In the genomic region with DNA sequence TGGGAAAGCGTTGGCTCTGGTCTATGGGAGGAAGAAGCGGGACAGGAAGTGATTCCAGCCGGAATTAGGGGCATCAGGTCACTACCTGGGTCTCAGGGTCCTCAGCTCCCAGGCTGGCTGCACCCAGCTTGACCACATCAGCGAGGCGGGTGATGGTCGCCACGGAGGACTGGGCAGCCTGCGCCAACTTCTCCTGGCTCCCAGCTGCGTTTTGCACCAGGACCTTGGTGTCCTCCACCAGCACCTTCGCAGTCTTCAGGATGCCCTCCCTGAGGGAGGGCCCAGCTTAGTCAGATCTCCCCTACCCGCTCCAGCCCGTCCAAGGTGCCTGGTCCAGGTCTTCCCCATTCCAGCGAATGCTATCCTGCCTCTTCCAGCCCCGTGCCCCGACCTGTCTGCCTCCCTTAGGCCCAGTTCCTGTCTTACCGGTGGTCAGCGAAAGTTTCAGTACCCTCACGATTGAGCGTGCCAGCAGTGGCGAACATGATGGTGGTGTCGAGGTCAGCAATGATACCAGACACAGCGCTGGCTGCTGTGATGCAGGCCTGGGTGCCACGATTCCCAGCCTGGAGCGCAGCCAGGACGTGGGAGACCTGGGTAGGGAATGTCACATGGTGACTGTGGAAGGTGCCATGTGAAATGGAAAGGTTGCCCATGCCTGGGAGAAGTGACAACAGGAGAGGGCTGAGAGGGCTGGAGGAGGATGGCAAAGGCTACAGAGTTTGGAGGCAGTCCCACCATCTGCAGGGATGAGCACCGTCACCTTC, we compare ENCODE assay signal across 22 cellular contexts. TPM values are rescaled to one million over a fixed set of nuclear protein-coding genes. Genes with fewer than 3 reads are reported as not detected.
DNase-seq lines count a peak whose midpoint lies in the region; ATAC-seq, FAIRE-seq and TF ChIP-seq lines count a peak whose summit lies in the region.
"Had no signal": no experiment of that assay in that cellular context is flagged by ENCODE, and none has a peak within 500 bp of the region (broad histone marks: within the 10 kb centered on the region; RNA-seq: fewer than 3 reads in every experiment).

No MANE protein-coding gene starts in this region.

- H3K9me3 Mint-ChIP-seq in stimulated activated memory B cell treated with anti-CD40 and anti-IgM and Interleukin-4, amounts not matched to agents 10 μg/mL and 1 μg/mL and 100 μg/mL, for 72 hours = no peaks in the 10 kb centered on the region
- H3K9me3 Mint-ChIP-seq: activated naive CD8-positive, alpha-beta T cell treated with anti-CD3 and anti-CD28 coated beads for 36 hours; activated T-helper 17 cell treated with anti-CD3 and anti-CD28 coated beads, Interleukin-2, amount 50 U/mL, for 72 hours; CD4-positive, alpha-beta T cell; stimulated activated naive CD8-positive, alpha-beta T cell treated with anti-CD3 and anti-CD28 coated beads, Interleukin-15, Interleukin-2, amounts not matched to agents 100 ng/mL and 50 ng/mL, for 24 hours had no signal

- no peak overlapping the region; a peak in 1 of 4 replicates for H3K9ac ChIP-seq in K562 (ENCODE audit: insufficient read depth in 1 of 2, low read depth in 2 of 2, low read length in 2 of 2)

- H3K4me1 ChIP-seq in K562 (replicated peaks in 1 of 2; ENCODE audit: control insufficient read depth in 2 of 2, insufficient read depth in 2 of 2, low read length in 2 of 2) = no peaks in the 10 kb centered on the region
- peaks cover 0 to 21% (median 4%) of the 10 kb centered on the region in 12 donors for H3K4me1 ChIP-seq in heart left ventricle
- H3K4me1 ChIP-seq: esophagus squamous epithelium, tibial nerve had no signal

- H3K4me3 ChIP-seq in K562 (no peak overlapping the region), heart left ventricle (no peak overlapping the region)
- H3K4me3 ChIP-seq: esophagus squamous epithelium, tibial nerve had no signal

- CTCF ChIA-PET in K562 (lab: Yijun Ruan, JAX; ENCODE audit: low intra/inter-chr PET ratio) = no interaction called here

- H4K20me1 ChIP-seq in K562 (replicated peaks; ENCODE audit: control insufficient read depth, insufficient read depth, low read length) = no peaks in the 10 kb centered on the region

- peak overlapping the region; percentile 18 for H3K27ac Mint-ChIP-seq in stimulated activated memory B cell treated with anti-CD40 and anti-IgM and Interleukin-4, amounts not matched to agents 10 μg/mL and 1 μg/mL and 100 μg/mL, for 72 hours
- H3K27ac Mint-ChIP-seq: activated naive CD8-positive, alpha-beta T cell treated with anti-CD3 and anti-CD28 coated beads for 36 hours; CD4-positive, alpha-beta T cell; stimulated activated naive CD8-positive, alpha-beta T cell treated with anti-CD3 and anti-CD28 coated beads, Interleukin-15, Interleukin-2, amounts not matched to agents 100 ng/mL and 50 ng/mL, for 24 hours; T-helper 17 cell had no signal

- intact Hi-C loops in K562 (cut with micrococcal nuclease) = no loop called here
- intact Hi-C loops in heart left ventricle (cut with DNase I) = no loop called here

- H2AFZ ChIP-seq in K562 (ENCODE audit: low read depth, low read length) = no peak overlapping the region

- peaks cover 3% of the 10 kb centered on the region for H3K9me1 ChIP-seq in K562 (ENCODE audit: control insufficient read depth, insufficient read depth, low read length)

- no peak overlapping the region for H3K4me3 Mint-ChIP-seq in stimulated activated memory B cell treated with anti-CD40 and anti-IgM and Interleukin-4, amounts not matched to agents 10 μg/mL and 1 μg/mL and 100 μg/mL, for 72 hours
- H3K4me3 Mint-ChIP-seq: activated naive CD8-positive, alpha-beta T cell treated with anti-CD3 and anti-CD28 coated beads for 36 hours; activated T-helper 17 cell treated with anti-CD3 and anti-CD28 coated beads, Interleukin-2, amount 50 U/mL, for 72 hours; CD4-positive, alpha-beta T cell; stimulated activated naive CD8-positive, alpha-beta T cell treated with anti-CD3 and anti-CD28 coated beads, Interleukin-15, Interleukin-2, amounts not matched to agents 100 ng/mL and 50 ng/mL, for 24 hours; T-helper 17 cell had no signal

- no peak for FAIRE-seq in K562 (lab: Jason Lieb, UNC)
- FAIRE-seq: colon, H54, kidney had no signal

- no peaks in the 10 kb centered on the region for H3K4me1 Mint-ChIP-seq in stimulated activated memory B cell treated with anti-CD40 and anti-IgM and Interleukin-4, amounts not matched to agents 10 μg/mL and 1 μg/mL and 100 μg/mL, for 72 hours
- H3K4me1 Mint-ChIP-seq: activated naive CD8-positive, alpha-beta T cell treated with anti-CD3 and anti-CD28 coated beads for 36 hours had no signal

- H3K4me2 ChIP-seq in K562 (ENCODE audit: insufficient read depth, low read length) = no peak overlapping the region

- BruUV-seq in K562 (replicated peaks; lab: Mats Ljungman, UMichigan) = TSS peak; percentile 31

- H3K27me3 Mint-ChIP-seq in stimulated activated memory B cell treated with anti-CD40 and anti-IgM and Interleukin-4, amounts not matched to agents 10 μg/mL and 1 μg/mL and 100 μg/mL, for 72 hours = no peaks in the 10 kb centered on the region
- H3K27me3 Mint-ChIP-seq: activated naive CD8-positive, alpha-beta T cell treated with anti-CD3 and anti-CD28 coated beads for 36 hours; activated T-helper 17 cell treated with anti-CD3 and anti-CD28 coated beads, Interleukin-2, amount 50 U/mL, for 72 hours; CD4-positive, alpha-beta T cell; stimulated activated naive CD8-positive, alpha-beta T cell treated with anti-CD3 and anti-CD28 coated beads, Interleukin-15, Interleukin-2, amounts not matched to agents 100 ng/mL and 50 ng/mL, for 24 hours; T-helper 17 cell had no signal

- H3K79me2 ChIP-seq in K562 (ENCODE audit: control insufficient read depth, insufficient read depth, low read length) = no peaks in the 10 kb centered on the region

- TF ChIP-seq EP300 in K562 (IDR thresholded peaks at IDR 0.05; ENCODE audit: low read length) = no peak

- in situ Hi-C loops in K562 (cut with MboI) = no loop called here

- peaks cover 40% of the 10 kb centered on the region for H3K36me3 Mint-ChIP-seq in stimulated activated memory B cell treated with anti-CD40 and anti-IgM and Interleukin-4, amounts not matched to agents 10 μg/mL and 1 μg/mL and 100 μg/mL, for 72 hours

- peaks cover 98% of the 10 kb centered on the region for H3K36me3 ChIP-seq in K562 (ENCODE audit: control insufficient read depth, insufficient read depth, low read length)
- H3K36me3 ChIP-seq in heart left ventricle = peaks cover 13 to 100% (median 100%) of the 10 kb centered on the region in 9 donors

- TF ChIP-seq POLR2A in K562 (conservative IDR thresholded peaks at IDR 0.05) = no peak
- no peak for TF ChIP-seq POLR2A in heart left ventricle (IDR thresholded peaks at IDR 0.05)

- no peak for TF ChIP-seq CTCF in K562 (IDR thresholded peaks at IDR 0.05 in 2 of 3, conservative IDR thresholded peaks at IDR 0.05 in 1 of 3; ENCODE audit: insufficient read depth in 2 of 3, low read depth in 1 of 3, low read length in 3 of 3)
- TF ChIP-seq CTCF in heart left ventricle (IDR thresholded peaks at IDR 0.05) = no peak

- no peak for TF ChIP-seq RAD21 in K562 (CRISPR knock-in tag; conservative IDR thresholded peaks at IDR 0.05 in 1 of 2, IDR thresholded peaks at IDR 0.05 in 1 of 2)

- no peaks in the 10 kb centered on the region for H3K9me3 ChIP-seq in K562 (replicated peaks; ENCODE audit: control insufficient read depth, insufficient read depth, low read depth, low read length)
- H3K9me3 ChIP-seq in heart left ventricle = no peaks in the 10 kb centered on the region
- H3K9me3 ChIP-seq: esophagus squamous epithelium, tibial nerve had no signal

- H3K27ac ChIP-seq in K562 (ENCODE audit: extremely low read depth, low read depth, low read length) (no peak overlapping the region), heart left ventricle (peak overlapping the region in 2 of 12 donors; percentile 27 to 59)
- H3K27ac ChIP-seq: esophagus squamous epithelium, neutrophil, tibial nerve had no signal

- WGBS in K562 (ENCODE audit: insufficient coverage, low coverage, missing lambda C conversion rate) = 98% methylated on average over 21 of the region's 26 CpGs
- 86 to 89% (median 86%) methylated on average over 26 of the region's 26 CpGs for WGBS in heart left ventricle, 4 donors

- DNase-seq in K562 (ENCODE audit: extremely low read depth in 1 of 4, low spot score in 3 of 4) (no peak), heart left ventricle (peak in 3 of 5 donors; percentile 53 to 69 (median 58)), NCI-H146 (lab: John Stamatoyannopoulos, UW) (no peak)
- DNase-seq: activated CD4-positive, alpha-beta T cell treated with anti-CD3 and anti-CD28 coated beads for 48 hours; activated naive CD8-positive, alpha-beta T cell treated with anti-CD3 and anti-CD28 coated beads for 36 hours; CD4-positive, alpha-beta T cell; effector memory CD4-positive, alpha-beta T cell; esophagus squamous epithelium; kidney; NCI-H524 treated with DMSO at 0.1 percent for 48 hours; stimulated activated CD4-positive, alpha-beta T cell treated with anti-CD3 and anti-CD28 coated beads, Interleukin-4, amount 100 ng/mL, for 24 hours; T-helper 17 cell had no signal

- POLR2A ChIA-PET in K562 (lab: Yijun Ruan, JAX) = interaction anchor here (0.9 to 1.0 kb wide), 2 partner anchors 11 to 12 kb away, joined by 4 read pairs; no protein-coding TSS in a partner anchor

- no peaks in the 10 kb centered on the region for H3K27me3 ChIP-seq in K562 (ENCODE audit: control insufficient read depth in 2 of 2, insufficient read depth in 2 of 2, low read length in 2 of 2)
- no peaks in the 10 kb centered on the region for H3K27me3 ChIP-seq in heart left ventricle
- H3K27me3 ChIP-seq: esophagus squamous epithelium, neutrophil, tibial nerve had no signal

- ATAC-seq in K562 (no peak), heart left ventricle (peak; percentile 51 to 73 (median 55)), GM19328 (IDR thresholded peaks at IDR 0.05; ENCODE audit: unreplicated experiment) (no peak)
- no peak for ATAC-seq in stimulated activated memory B cell treated with anti-CD40 and anti-IgM and Interleukin-4, amounts not matched to agents 10 μg/mL and 1 μg/mL and 100 μg/mL, for 72 hours
- ATAC-seq: activated T-helper 17 cell treated with anti-CD3 and anti-CD28 coated beads, Interleukin-2, amount 50 U/mL, for 72 hours; T-helper 17 cell had no signal

RNA-seq across cellular contexts. Expression of gene TPM2, which starts 14.4 kb away (rescaled TPM):
- total RNA-seq in K562 (2011; cell fraction: chromatin; rRNA removed; ENCODE audit: low replicate concordance) = 40.2 and 54.0 TPM in 2 replicates
- total RNA-seq in K562 (2011; cell fraction: nucleolus; rRNA removed) = 25.3 and 29.3 TPM in 2 replicates
- total RNA-seq in K562 (2011; cell fraction: nucleoplasm; rRNA removed) = 34.5 and 39.0 TPM in 2 replicates
- total RNA-seq in K562 (2014; rRNA removed) = 4.5 TPM in 2 replicates
- 1.7 and 1.8 TPM in 2 replicates for total RNA-seq in K562 (2014; rRNA removed; fragmentation: Illumina TruSeq; extraction: Trizol)
- 2.9 and 3.3 TPM in 2 replicates for total RNA-seq in K562 (2015; rRNA removed; fragmentation: Illumina TruSeq; extraction: Trizol)
- total RNA-seq in K562 (2021) = 6.9 and 9.1 TPM in 2 replicates
- polyA plus RNA-seq in K562 (2011; rRNA removed) = 4.6 and 7.9 TPM in 2 replicates
- 1.1 and 2.0 TPM in 2 replicates for polyA plus RNA-seq in K562 (2011; cell fraction: cytosol; rRNA removed)
- 63.3 and 81.9 TPM in 2 replicates for polyA plus RNA-seq in K562 (2011; cell fraction: nucleus; rRNA removed)
- polyA plus RNA-seq in K562 (2012) = 7.8 and 11.9 TPM in 2 replicates
- polyA plus RNA-seq in K562 (2014; fragmentation: Illumina TruSeq; extraction: Trizol) = 4.9 and 5.2 TPM in 2 replicates
- under 1 TPM; 0.28 to 0.56 TPM for polyA plus RNA-seq in K562 (2014; fragmentation: Nextera tagmentation; extraction: Ambion mirVana)
- polyA plus RNA-seq in K562 (2014; rRNA removed) = 9.8 and 16.1 TPM in 2 replicates
- polyA minus RNA-seq in K562 (2011; rRNA and poly(A)+ RNA removed) = 0.91 and 1.3 TPM in 2 replicates
- polyA minus RNA-seq in K562 (2011; cell fraction: cytosol; rRNA and poly(A)+ RNA removed) = 2.1 and 5.4 TPM in 2 replicates
- polyA minus RNA-seq in K562 (2011; cell fraction: nucleus; rRNA and poly(A)+ RNA removed) = 5.0 and 5.3 TPM in 2 replicates
- total RNA-seq in heart left ventricle = 1,000 to 10,000 TPM in 3 of 9 donors, 100 to 1,000 TPM in 6; 621 to 1,314 (median 858) TPM
- polyA plus RNA-seq in heart left ventricle = 1,000 to 10,000 TPM in 1 of 2 donors, 100 to 1,000 TPM in 1; 761 to 2,450 TPM

RNA-seq across cellular contexts. Expression of gene TLN1, which starts 27.9 kb away (rescaled TPM):
- 276 and 411 TPM in 2 replicates for total RNA-seq in K562 (2011; cell fraction: chromatin; rRNA removed; ENCODE audit: low replicate concordance)
- total RNA-seq in K562 (2011; cell fraction: nucleolus; rRNA removed) = 190 and 200 TPM in 2 replicates
- total RNA-seq in K562 (2011; cell fraction: nucleoplasm; rRNA removed) = 167 and 186 TPM in 2 replicates
- 94.3 and 121 TPM in 2 replicates for total RNA-seq in K562 (2014; rRNA removed)
- total RNA-seq in K562 (2014; rRNA removed; fragmentation: Illumina TruSeq; extraction: Trizol) = 40.9 and 44.0 TPM in 2 replicates
- 49.4 and 50.7 TPM in 2 replicates for total RNA-seq in K562 (2015; rRNA removed; fragmentation: Illumina TruSeq; extraction: Trizol)
- 201 and 240 TPM in 2 replicates for total RNA-seq in K562 (2021)
- polyA plus RNA-seq in K562 (2011; rRNA removed) = 54.8 and 98.5 TPM in 2 replicates
- polyA plus RNA-seq in K562 (2011; cell fraction: cytosol; rRNA removed) = 49.0 and 84.8 TPM in 2 replicates
- 81.3 and 128 TPM in 2 replicates for polyA plus RNA-seq in K562 (2011; cell fraction: nucleus; rRNA removed)
- polyA plus RNA-seq in K562 (2012) = 116 and 190 TPM in 2 replicates
- 75.1 and 98.7 TPM in 2 replicates for polyA plus RNA-seq in K562 (2014; fragmentation: Illumina TruSeq; extraction: Trizol)
- 10 to 100 TPM in 1 of 2 experiments, 1 to 10 TPM in 1; 3.6 to 10.2 TPM for polyA plus RNA-seq in K562 (2014; fragmentation: Nextera tagmentation; extraction: Ambion mirVana)
- polyA plus RNA-seq in K562 (2014; rRNA removed) = 49.2 and 72.0 TPM in 2 replicates
- polyA minus RNA-seq in K562 (2011; rRNA and poly(A)+ RNA removed) = 190 and 196 TPM in 2 replicates
- 278 and 355 TPM in 2 replicates for polyA minus RNA-seq in K562 (2011; cell fraction: cytosol; rRNA and poly(A)+ RNA removed)
- 62.3 and 63.3 TPM in 2 replicates for polyA minus RNA-seq in K562 (2011; cell fraction: nucleus; rRNA and poly(A)+ RNA removed)
- total RNA-seq in heart left ventricle = 100 to 1,000 TPM; 193 to 373 (median 261) TPM
- polyA plus RNA-seq in heart left ventricle = 100 to 1,000 TPM; 152 to 241 TPM

RNA-seq across cellular contexts. Expression of gene CREB3, which starts 28.4 kb away (rescaled TPM):
- 13.6 and 27.1 TPM in 2 replicates for total RNA-seq in K562 (2011; cell fraction: chromatin; rRNA removed; ENCODE audit: low replicate concordance)
- total RNA-seq in K562 (2011; cell fraction: nucleolus; rRNA removed) = 20.3 and 23.0 TPM in 2 replicates
- total RNA-seq in K562 (2011; cell fraction: nucleoplasm; rRNA removed) = 14.0 and 18.6 TPM in 2 replicates
- total RNA-seq in K562 (2014; rRNA removed) (18.3 and 19.3 TPM in 2 replicates), K562 (2014; rRNA removed; fragmentation: Illumina TruSeq; extraction: Trizol) (10.6 and 10.8 TPM in 2 replicates), K562 (2015; rRNA removed; fragmentation: Illumina TruSeq; extraction: Trizol) (13.1 and 14.9 TPM in 2 replicates), K562 (2021) (16.5 and 17.0 TPM in 2 replicates), heart left ventricle (10 to 100 TPM; 16.1 to 38.0 (median 25.5) TPM)
- polyA plus RNA-seq in K562 (2011; rRNA removed) (8.1 and 9.4 TPM in 2 replicates), K562 (2014; fragmentation: Illumina TruSeq; extraction: Trizol) (17.1 and 18.3 TPM in 2 replicates), K562 (2014; fragmentation: Nextera tagmentation; extraction: Ambion mirVana) (1 to 10 TPM; 5.7 to 9.4 TPM), K562 (2014; rRNA removed) (15.3 TPM in 2 replicates), heart left ventricle (10 to 100 TPM; 26.7 to 49.4 TPM)
- 7.9 and 14.4 TPM in 2 replicates for polyA plus RNA-seq in K562 (2011; cell fraction: cytosol; rRNA removed)
- polyA plus RNA-seq in K562 (2011; cell fraction: nucleus; rRNA removed) = 16.5 and 20.0 TPM in 2 replicates
- polyA plus RNA-seq in K562 (2012) = 14.9 and 23.7 TPM in 2 replicates
- 4.0 and 4.5 TPM in 2 replicates for polyA minus RNA-seq in K562 (2011; rRNA and poly(A)+ RNA removed)
- 4.2 and 4.7 TPM in 2 replicates for polyA minus RNA-seq in K562 (2011; cell fraction: cytosol; rRNA and poly(A)+ RNA removed)
- 7.4 and 7.9 TPM in 2 replicates for polyA minus RNA-seq in K562 (2011; cell fraction: nucleus; rRNA and poly(A)+ RNA removed)

RNA-seq across cellular contexts. Expression of gene CA9, which starts 30.4 kb away (rescaled TPM):
- 3.0 and 11.1 TPM in 2 replicates for total RNA-seq in K562 (2011; cell fraction: chromatin; rRNA removed; ENCODE audit: low replicate concordance)
- 11.6 and 14.5 TPM in 2 replicates for total RNA-seq in K562 (2011; cell fraction: nucleolus; rRNA removed)
- total RNA-seq in K562 (2011; cell fraction: nucleoplasm; rRNA removed) = 8.3 and 12.4 TPM in 2 replicates
- total RNA-seq in K562 (2014; rRNA removed) (0.36 and 0.45 TPM in 2 replicates), K562 (2014; rRNA removed; fragmentation: Illumina TruSeq; extraction: Trizol) (not detected in 2 replicates), K562 (2015; rRNA removed; fragmentation: Illumina TruSeq; extraction: Trizol) (not detected in 2 replicates), K562 (2021) (0.63 and 0.73 TPM in 2 replicates), heart left ventricle (10 to 100 TPM in 1 of 9 donors, 1 to 10 TPM in 1, under 1 TPM in 1, not detected in 6; 0.47 to 13.9 (median 2.3) TPM)
- polyA plus RNA-seq in K562 (2011; rRNA removed) (10.6 and 13.0 TPM in 2 replicates), K562 (2014; fragmentation: Illumina TruSeq; extraction: Trizol) (0.15 and 0.24 TPM in 2 replicates), K562 (2014; fragmentation: Nextera tagmentation; extraction: Ambion mirVana) (not detected), K562 (2014; rRNA removed) (0.60 TPM in 1 of 2 replicates, not detected in the other), heart left ventricle (under 1 TPM; 0.23 to 0.54 TPM)
- 9.3 and 13.2 TPM in 2 replicates for polyA plus RNA-seq in K562 (2011; cell fraction: cytosol; rRNA removed)
- polyA plus RNA-seq in K562 (2011; cell fraction: nucleus; rRNA removed) = 9.5 and 15.2 TPM in 2 replicates
- polyA plus RNA-seq in K562 (2012) = 2.4 and 2.7 TPM in 2 replicates
- polyA minus RNA-seq in K562 (2011; rRNA and poly(A)+ RNA removed) = 1.4 and 1.5 TPM in 2 replicates
- 3.1 and 4.2 TPM in 2 replicates for polyA minus RNA-seq in K562 (2011; cell fraction: cytosol; rRNA and poly(A)+ RNA removed)
- 0.78 and 1.2 TPM in 2 replicates for polyA minus RNA-seq in K562 (2011; cell fraction: nucleus; rRNA and poly(A)+ RNA removed)
- total RNA-seq: CD4-positive, alpha-beta T cell; G401; lung microvascular endothelial cell; T-helper 17 cell had no signal

RNA-seq across cellular contexts. Expression of gene ARHGEF39, which starts 39.1 kb away (rescaled TPM):
- 35.7 and 63.9 TPM in 2 replicates for total RNA-seq in K562 (2011; cell fraction: chromatin; rRNA removed; ENCODE audit: low replicate concordance)
- total RNA-seq in K562 (2011; cell fraction: nucleolus; rRNA removed) = 41.4 and 45.8 TPM in 2 replicates
- 37.0 and 37.6 TPM in 2 replicates for total RNA-seq in K562 (2011; cell fraction: nucleoplasm; rRNA removed)
- total RNA-seq in K562 (2014; rRNA removed) (7.6 and 7.7 TPM in 2 replicates), K562 (2014; rRNA removed; fragmentation: Illumina TruSeq; extraction: Trizol) (10.0 and 12.0 TPM in 2 replicates), K562 (2015; rRNA removed; fragmentation: Illumina TruSeq; extraction: Trizol) (12.7 and 12.9 TPM in 2 replicates), K562 (2021) (15.1 and 16.1 TPM in 2 replicates), heart left ventricle (1 to 10 TPM in 1 of 9 donors, under 1 TPM in 8; 0.11 to 1.2 (median 0.27) TPM)
- polyA plus RNA-seq in K562 (2011; rRNA removed) (20.7 and 20.8 TPM in 2 replicates), K562 (2014; fragmentation: Illumina TruSeq; extraction: Trizol) (19.6 and 21.7 TPM in 2 replicates), K562 (2014; fragmentation: Nextera tagmentation; extraction: Ambion mirVana) (1 to 10 TPM; 2.8 to 5.5 TPM), K562 (2014; rRNA removed) (17.2 and 21.7 TPM in 2 replicates), heart left ventricle (under 1 TPM; 0.12 to 0.30 TPM)
- polyA plus RNA-seq in K562 (2011; cell fraction: cytosol; rRNA removed) = 16.1 and 21.4 TPM in 2 replicates
- polyA plus RNA-seq in K562 (2011; cell fraction: nucleus; rRNA removed) = 50.2 and 64.3 TPM in 2 replicates
- 9.6 and 15.8 TPM in 2 replicates for polyA plus RNA-seq in K562 (2012)
- 11.9 and 12.1 TPM in 2 replicates for polyA minus RNA-seq in K562 (2011; rRNA and poly(A)+ RNA removed)
- 10.7 and 12.1 TPM in 2 replicates for polyA minus RNA-seq in K562 (2011; cell fraction: cytosol; rRNA and poly(A)+ RNA removed)
- 16.8 and 19.7 TPM in 2 replicates for polyA minus RNA-seq in K562 (2011; cell fraction: nucleus; rRNA and poly(A)+ RNA removed)

Comparison
In these comparisons a context has a peak if more than half of its experiments do, and no peak if none do; other contexts are left out.
1. ATAC-seq: peak in heart left ventricle (4 of 4); none in K562 (single experiment), stimulated activated memory B cell treated with anti-CD40 and anti-IgM and Interleukin-4, amounts not matched to agents 10 μg/mL and 1 μg/mL and 100 μg/mL, for 72 hours (single experiment) and GM19328 (single experiment).
2. DNase-seq: peak in heart left ventricle (3 of 5); none in K562 (0 of 4) and NCI-H146 (single experiment).
3. RNA of gene TPM2, which starts 14.4 kb away (total RNA-seq): 621 to 1,314 TPM in heart left ventricle; 1.7 to 54.0 TPM in K562; every median in the first group is over 10 times any median in the second.